In the genomic region with DNA sequence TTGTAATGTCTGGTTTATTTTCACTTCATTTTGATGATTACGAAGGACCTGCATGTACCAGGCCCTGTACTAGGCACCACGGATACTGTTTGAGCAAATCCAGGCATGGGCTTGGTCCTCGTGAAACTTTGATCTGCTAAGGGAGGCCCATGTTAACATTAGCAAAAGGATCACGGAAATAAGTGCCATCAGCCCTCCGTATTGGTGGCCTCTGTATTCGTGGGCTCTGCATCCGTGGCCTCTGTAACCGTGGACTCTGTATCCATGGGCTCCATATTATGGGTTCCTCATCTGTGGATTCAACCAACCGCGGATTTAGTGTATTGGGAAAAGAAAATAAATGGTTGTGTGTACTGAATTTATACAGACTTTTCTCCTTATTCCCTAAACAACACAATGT, we compare ENCODE assay signal across 26 cellular contexts. TPM values are rescaled to one million over a fixed set of nuclear protein-coding genes. Genes with fewer than 3 reads are reported as not detected.
DNase-seq lines count a peak whose midpoint lies in the region; ATAC-seq, FAIRE-seq and TF ChIP-seq lines count a peak whose summit lies in the region.
"Had no signal": no experiment of that assay in that cellular context is flagged by ENCODE, and none has a peak within 500 bp of the region (broad histone marks: within the 10 kb centered on the region; RNA-seq: fewer than 3 reads in every experiment).

No MANE protein-coding gene starts in this region.

- intact Hi-C loops in Right ventricle myocardium inferior (cut with DNase I): no loop called here

- H4K12ac ChIP-seq in trophoblast cell (ENCODE audit: low read depth, low read length): no peak overlapping the region

- H4K8ac ChIP-seq in H1 (ENCODE audit: extremely low read depth, insufficient read depth, low read length) (no peak overlapping the region), trophoblast cell (ENCODE audit: low read depth, low read length) (no peak overlapping the region)

- H2BK12ac ChIP-seq in H1 (ENCODE audit: low read depth, low read length) (no peak overlapping the region), trophoblast cell (ENCODE audit: low read length) (no peak overlapping the region)

- peaks cover 1 to 9% (median 2%) of the 10 kb centered on the region in 4 experiments; a peak in 5 of 7 replicates for H3K4me1 ChIP-seq in H1 (replicated peaks in 1 of 4; ENCODE audit: control insufficient read depth in 3 of 4, insufficient read depth in 4 of 4, low read length in 3 of 4)
- peaks cover 36 to 38% of the 10 kb centered on the region in 2 experiments for H3K4me1 ChIP-seq in trophoblast cell (ENCODE audit: control insufficient read depth in 1 of 2, insufficient read depth in 2 of 2, low read length in 2 of 2)

- POLR2A ChIA-PET in H1 (lab: Charles Lee; ENCODE audit: partially characterized antibody): no interaction called here

- H3K4me3 ChIP-seq in H1 (ENCODE audit: extremely low read depth in 1 of 4, insufficient read depth in 2 of 4, low read depth in 3 of 4, low read length in 4 of 4) (no peak overlapping the region), trophoblast cell (ENCODE audit: low read depth, low read length) (no peak overlapping the region)
- H3K4me3 ChIP-seq: BLaER1, GM12878 had no signal

- no peak for FAIRE-seq in H1 (lab: Jason Lieb, UNC)
- FAIRE-seq: A204.1, GM12878, GM12892, GM18507 had no signal

- WGBS in H1 (ENCODE audit: extremely low coverage in 1 of 2, insufficient coverage in 1 of 2, insufficient read length in 1 of 2, insufficient replicate concordance in 2 of 2, low coverage in 1 of 2, low lambda C conversion rate in 2 of 2, missing lambda C conversion rate in 1 of 2), 2 experiments: 86% methylated on average over 10 of the region's 10 CpGs; no CpG with 5 or more reads in 1 of the 2 experiments
- WGBS in trophoblast cell (ENCODE audit: extremely low coverage, insufficient coverage, insufficient read length): no CpG with 5 or more reads among the region's 10 CpGs

- H3K79me1 ChIP-seq in H1 (ENCODE audit: low read depth, low read length) (peaks cover 3% of the 10 kb centered on the region; the same call in 1 of the 2 replicates), trophoblast cell (ENCODE audit: low read length) (peaks cover 12% of the 10 kb centered on the region)

- H3K56ac ChIP-seq in H1 (replicated peaks; ENCODE audit: insufficient read length, low read depth, low read length): no peak overlapping the region

- no peak overlapping the region for H4K5ac ChIP-seq in H1 (ENCODE audit: insufficient read length, low read depth, low read length)

- peaks cover 10 to 13% of the 10 kb centered on the region in 2 experiments for H4K20me1 ChIP-seq in H1 (replicated peaks in 1 of 2; ENCODE audit: control insufficient read depth in 1 of 2, insufficient read depth in 2 of 2, low read length in 2 of 2)

- DNase-seq in NCI-H526 treated with DMSO at 0.1 percent for 48 hours (lab: John Stamatoyannopoulos, UW) (peak; percentile 51), H1 (ENCODE audit: low read depth in 1 of 2, low spot score in 2 of 2) (no peak), trophoblast cell (no peak), Right ventricle myocardium inferior (ENCODE audit: missing footprints) (no peak)
- no peak for DNase-seq in activated effector memory CD4-positive, alpha-beta T cell treated with anti-CD3 and anti-CD28 coated beads, Interleukin-2, amount 50 U/mL, for 16 hours
- DNase-seq: ACHN; BE2C; C1 segment of cervical spinal cord; CD4-positive, alpha-beta memory T cell; CD4-positive, CD25-positive, alpha-beta regulatory T cell; CD8-positive, alpha-beta memory T cell; DMS 273 treated with DMSO at 0.1 percent for 48 hours; DMS153; DMS53; DMS79; DND-41; EL; GDM1 had no signal

- no peaks in the 10 kb centered on the region for H3K27me3 ChIP-seq in H1 (replicated peaks in 1 of 4; ENCODE audit: control insufficient read depth in 3 of 4, extremely low read depth in 1 of 4, insufficient read depth in 3 of 4, low read length in 3 of 4)
- no peaks in the 10 kb centered on the region for H3K27me3 ChIP-seq in trophoblast cell (ENCODE audit: insufficient read depth, low read length)
- H3K27me3 ChIP-seq: BE2C had no signal

- H3K27ac ChIP-seq in H1 (ENCODE audit: low read depth, low read length) (no peak overlapping the region), trophoblast cell (ENCODE audit: low read depth, low read length) (no peak overlapping the region)
- H3K27ac ChIP-seq: BLaER1 had no signal

- TF ChIP-seq RAD21 in H1 (IDR thresholded peaks at IDR 0.05 in 1 of 2, conservative IDR thresholded peaks at IDR 0.05 in 1 of 2; ENCODE audit: low read depth in 2 of 2, low read length in 2 of 2): no peak

- H3K23ac ChIP-seq in H1 (ENCODE audit: insufficient read length): no peak overlapping the region
- no peak overlapping the region for H3K23ac ChIP-seq in trophoblast cell (ENCODE audit: low read length)

- H2AK5ac ChIP-seq in H1 (ENCODE audit: low read depth, low read length): no peak overlapping the region
- H2AK5ac ChIP-seq in trophoblast cell (ENCODE audit: low read length): no peak overlapping the region

- no peaks in the 10 kb centered on the region for H3K36me3 ChIP-seq in H1 (ENCODE audit: control insufficient read depth in 2 of 4, insufficient read depth in 4 of 4, low read length in 3 of 4)
- H3K36me3 ChIP-seq in trophoblast cell (ENCODE audit: control insufficient read depth in 1 of 2, insufficient read depth in 2 of 2, low read length in 2 of 2): peaks cover 5% of the 10 kb centered on the region in 2 experiments
- H3K36me3 ChIP-seq: BE2C, BLaER1 had no signal

- CTCF ChIA-PET in H1 (lab: Charles Lee; ENCODE audit: partially characterized antibody): interaction anchor here (1.9 kb wide), 2 partner anchors 26 kb away, joined by 5 read pairs; no protein-coding TSS in a partner anchor

- H2BK20ac ChIP-seq in H1 (ENCODE audit: low read length): no peak overlapping the region

- H3K18ac ChIP-seq in H1 (ENCODE audit: extremely low read depth, low read length) (no peak overlapping the region), trophoblast cell (ENCODE audit: low read length) (no peak overlapping the region)

- no peak overlapping the region for H3K14ac ChIP-seq in H1 (ENCODE audit: insufficient read length)
- H3K14ac ChIP-seq in trophoblast cell (ENCODE audit: low read length): no peak overlapping the region

- no peak overlapping the region for H3K4ac ChIP-seq in H1 (replicated peaks; ENCODE audit: insufficient read length, low read depth, low read length)
- peak overlapping the region; percentile 89 for H3K4ac ChIP-seq in trophoblast cell (ENCODE audit: low read depth, low read length)

- H2BK120ac ChIP-seq in H1 (replicated peaks; ENCODE audit: low read depth, low read length) (no peak overlapping the region), trophoblast cell (ENCODE audit: insufficient read depth, low read length, poor library complexity) (no peak overlapping the region)

- no peak overlapping the region for H2BK15ac ChIP-seq in H1 (ENCODE audit: low read length)

- no peak for ATAC-seq in Right ventricle myocardium inferior
- no peak for ATAC-seq in HG02798 (IDR thresholded peaks at IDR 0.05; ENCODE audit: poor library complexity, unreplicated experiment)
- ATAC-seq: GM12878 had no signal

- no peak for TF ChIP-seq CTCF in H1 (IDR thresholded peaks at IDR 0.05; ENCODE audit: control extremely low read depth in 1 of 3, insufficient read depth in 1 of 3, low read depth in 1 of 3, low read length in 3 of 3)

- TF ChIP-seq EP300 in H1 (IDR thresholded peaks at IDR 0.05; ENCODE audit: borderline replicate concordance in 1 of 2, low read depth in 2 of 2, low read length in 2 of 2): no peak

- no peaks in the 10 kb centered on the region for H3K9me3 ChIP-seq in H1 (ENCODE audit: insufficient read depth in 2 of 2, low read depth in 1 of 2, low read length in 1 of 2)
- H3K9me3 ChIP-seq in trophoblast cell (ENCODE audit: insufficient read depth, low read depth, low read length): peaks cover 2% of the 10 kb centered on the region
- H3K9me3 ChIP-seq: BE2C had no signal

- peaks cover 0 to 62% of the 10 kb centered on the region in 2 experiments; a peak in 2 of 4 replicates for H3K79me2 ChIP-seq in H1 (ENCODE audit: control insufficient read depth in 1 of 2, insufficient read depth in 2 of 2, low read length in 2 of 2)
- peaks cover 13% of the 10 kb centered on the region for H3K79me2 ChIP-seq in trophoblast cell (ENCODE audit: control insufficient read depth, insufficient read depth, low read length, poor library complexity)

- H3K4me2 ChIP-seq in H1 (ENCODE audit: insufficient read depth in 1 of 2, low read depth in 2 of 2, low read length in 2 of 2): no peak overlapping the region
- H3K4me2 ChIP-seq in trophoblast cell (ENCODE audit: low read length): no peak overlapping the region
- H3K4me2 ChIP-seq: BLaER1 had no signal

- H3K9ac ChIP-seq in H1 (replicated peaks in 1 of 4; ENCODE audit: extremely low read depth in 1 of 4, low read depth in 3 of 4, low read length in 3 of 4) (no peak overlapping the region), trophoblast cell (ENCODE audit: low read length) (no peak overlapping the region)
- H3K9ac ChIP-seq: BLaER1 had no signal

- H4K91ac ChIP-seq in H1 (replicated peaks; ENCODE audit: insufficient read length, low read length): no peak overlapping the region
- no peak overlapping the region for H4K91ac ChIP-seq in trophoblast cell (ENCODE audit: low read depth, low read length)

- H2AFZ ChIP-seq in H1 (ENCODE audit: low read length) (no peak overlapping the region), trophoblast cell (ENCODE audit: insufficient read depth, low read length, poor library complexity) (no peak overlapping the region)

- H2BK5ac ChIP-seq in H1 (ENCODE audit: low read depth, low read length): no peak overlapping the region
- H2BK5ac ChIP-seq in trophoblast cell (ENCODE audit: low read depth, low read length, poor library complexity): no peak overlapping the region

- H3K23me2 ChIP-seq in H1 (ENCODE audit: low read depth, low read length): no peaks in the 10 kb centered on the region

- no peak for TF ChIP-seq POLR2A in H1 (IDR thresholded peaks at IDR 0.05; ENCODE audit: control extremely low read depth in 1 of 2, low read depth in 2 of 2, low read length in 2 of 2)

RNA-seq across cellular contexts. Expression of a gene that starts 8.7 kb away (rescaled TPM):
- 47.7 and 48.7 TPM in 2 replicates for total RNA-seq in H1 (2021; fragmentation: NEBNext Ultra II Directional; extraction: Animal tissue kit (Norgen Biotek cat#: 25700))
- 35.6 and 55.2 TPM in 2 replicates for polyA plus RNA-seq in H1 (2011; rRNA removed)
- polyA plus RNA-seq in H1 (2011; cell fraction: cytosol; rRNA removed): 40.7 TPM
- 71.9 TPM for polyA plus RNA-seq in H1 (2011; cell fraction: nucleus; rRNA removed)
- 29.6 to 36.8 TPM (median 35.4 TPM) in 4 replicates for polyA plus RNA-seq in H1 (2012, experiment 1 of 2)
- 25.3 TPM for polyA plus RNA-seq in H1 (2012, experiment 2 of 2)
- polyA plus RNA-seq in H1 (2013, experiment 1 of 2): 28.1 TPM
- polyA plus RNA-seq in H1 (2013, experiment 2 of 2): 27.7 TPM
- 28.4 and 34.7 TPM in 2 replicates for polyA minus RNA-seq in H1 (2011; rRNA and poly(A)+ RNA removed)
- polyA minus RNA-seq in H1 (2011; cell fraction: cytosol; rRNA and poly(A)+ RNA removed): 22.0 TPM
- 33.7 TPM for polyA minus RNA-seq in H1 (2011; cell fraction: nucleus; rRNA and poly(A)+ RNA removed)
- 56.7 and 58.2 TPM in 2 replicates for polyA plus RNA-seq in trophoblast cell (2013)
- 0.16 TPM for total RNA-seq in Right ventricle myocardium inferior
- total RNA-seq: A673, GM12878 had no signal
- polyA plus RNA-seq: CD14-positive monocyte; CD4-positive, alpha-beta memory T cell; CD8-positive, alpha-beta memory T cell had no signal

RNA-seq across cellular contexts. Expression of a gene that starts 59.0 kb away (rescaled TPM):
- 15.7 and 16.5 TPM in 2 replicates for total RNA-seq in H1 (2021; fragmentation: NEBNext Ultra II Directional; extraction: Animal tissue kit (Norgen Biotek cat#: 25700))
- 25.7 and 36.1 TPM in 2 replicates for polyA plus RNA-seq in H1 (2011; rRNA removed)
- polyA plus RNA-seq in H1 (2011; cell fraction: cytosol; rRNA removed): 21.7 TPM
- 26.9 TPM for polyA plus RNA-seq in H1 (2011; cell fraction: nucleus; rRNA removed)
- 13.6 to 16.9 TPM (median 16.1 TPM) in 4 replicates for polyA plus RNA-seq in H1 (2012, experiment 1 of 2)
- polyA plus RNA-seq in H1 (2012, experiment 2 of 2): 15.9 TPM
- 8.9 TPM for polyA plus RNA-seq in H1 (2013, experiment 1 of 2)
- polyA plus RNA-seq in H1 (2013, experiment 2 of 2): 9.8 TPM
- 13.3 and 16.3 TPM in 2 replicates for polyA minus RNA-seq in H1 (2011; rRNA and poly(A)+ RNA removed)
- 15.0 TPM for polyA minus RNA-seq in H1 (2011; cell fraction: cytosol; rRNA and poly(A)+ RNA removed)
- polyA minus RNA-seq in H1 (2011; cell fraction: nucleus; rRNA and poly(A)+ RNA removed): 17.1 TPM
- 60.6 and 63.8 TPM in 2 replicates for polyA plus RNA-seq in trophoblast cell (2013)
- total RNA-seq in Right ventricle myocardium inferior: 2.9 TPM

Comparison
In these comparisons a context has a peak if more than half of its experiments do, and no peak if none do; other contexts are left out.
1. RNA of a gene that starts 8.7 kb away (total RNA-seq): 47.7 to 48.7 TPM in H1; 0.16 TPM in Right ventricle myocardium inferior (single experiment); every median in the first group is over 10 times any median in the second.